Comparison of ENCODE assay signal across 22 cellular contexts in genomic region chr6:158316022-158316421, GRCh38. TPM values are rescaled to one million over a fixed set of nuclear protein-coding genes. Genes with fewer than 3 reads are reported as not detected.
DNase-seq lines count a peak whose midpoint lies in the region; ATAC-seq and TF ChIP-seq lines count a peak whose summit lies in the region.
"Had no signal": no experiment of that assay in that cellular context is flagged by ENCODE, and none has a peak within 500 bp of the region (broad histone marks: within the 10 kb centered on the region; RNA-seq: fewer than 3 reads in every experiment).

No MANE protein-coding gene starts in this region.

- peaks cover 58% of the 10 kb centered on the region for H3K79me2 ChIP-seq in SK-N-SH (ENCODE audit: insufficient read depth)

- peaks cover 4% of the 10 kb centered on the region; the same call in 1 of the 2 replicates for H4K20me1 ChIP-seq in SK-N-SH (ENCODE audit: insufficient read depth)

- no peak overlapping the region for H3K27ac ChIP-seq in SK-N-SH (ENCODE audit: low read depth in 2 of 2, low read length in 1 of 2)
- H3K27ac ChIP-seq: 22Rv1, adrenal gland, coronary artery, lower lobe of right lung, SJCRH30, skin epidermis, thoracic aorta had no signal

- no peak for TF ChIP-seq EP300 in SK-N-SH (IDR thresholded peaks at IDR 0.05; ENCODE audit: borderline replicate concordance in 1 of 2, low read depth in 1 of 2, low read length in 1 of 2)

- H3K36me3 ChIP-seq in SK-N-SH (replicated peaks in 1 of 2; ENCODE audit: control insufficient read depth in 1 of 2, insufficient read depth in 2 of 2, low read length in 1 of 2) (peaks cover 22 to 38% of the 10 kb centered on the region in 2 experiments), BE2C (peaks cover 36% of the 10 kb centered on the region)
- H3K36me3 ChIP-seq: adrenal gland had no signal

- H3K9me3 ChIP-seq in SK-N-SH: no peaks in the 10 kb centered on the region
- H3K9me3 ChIP-seq in BE2C: peaks cover 3% of the 10 kb centered on the region; the same call in 1 of the 2 replicates
- H3K9me3 ChIP-seq: adrenal gland, lower lobe of right lung, SJCRH30 had no signal

- no peaks in the 10 kb centered on the region for H3F3A ChIP-seq in SK-N-SH (replicated peaks; ENCODE audit: insufficient read depth)

- H3K4me1 ChIP-seq in SK-N-SH (ENCODE audit: control insufficient read depth in 1 of 2, insufficient read depth in 2 of 2, low read depth in 1 of 2, low read length in 1 of 2) (peaks cover 0 to 2% of the 10 kb centered on the region in 2 experiments; a peak in 3 of 4 replicates), BE2C (0 out of 2 replicates have a peak, but pooled peaks cover 3% of the 10 kb centered on the region)
- H3K4me1 ChIP-seq: adrenal gland, lower lobe of right lung had no signal

- no peak overlapping the region for H2AFZ ChIP-seq in SK-N-SH (ENCODE audit: low read depth)

- H3K4me3 ChIP-seq in SK-N-SH (ENCODE audit: low read depth in 2 of 2, low read length in 1 of 2) (no peak overlapping the region), BE2C (ENCODE audit: low read depth, low read length) (no peak overlapping the region)
- H3K4me3 ChIP-seq: adrenal gland, coronary artery, lower lobe of right lung, SJCRH30, skin epidermis, thoracic aorta had no signal

- H3K4me2 ChIP-seq in SK-N-SH: no peak overlapping the region

- no peaks in the 10 kb centered on the region for H3K9me2 ChIP-seq in SK-N-SH

- ATAC-seq in SK-N-SH treated with all-trans-retinoic acid at 6 μM for 48 hours: no peak
- peak; percentile 59 for ATAC-seq in esophagus mucosa
- no peak for ATAC-seq in HG03039 (IDR thresholded peaks at IDR 0.05; ENCODE audit: unreplicated experiment)
- ATAC-seq: lower lobe of right lung; stimulated activated naive CD8-positive, alpha-beta T cell treated with anti-CD3 and anti-CD28 coated beads, Interleukin-15, Interleukin-2, amounts not matched to agents 100 U/mL and 50 U/mL, for 24 hours had no signal

- CTCF ChIA-PET in SK-N-SH (lab: Yijun Ruan, JAX): no interaction called here

- POLR2A ChIA-PET in SK-N-SH (lab: Yijun Ruan, JAX): no interaction called here

- H3K27me3 ChIP-seq in SK-N-SH (ENCODE audit: insufficient read depth) (no peaks in the 10 kb centered on the region), BE2C (no peaks in the 10 kb centered on the region)
- H3K27me3 ChIP-seq: adrenal gland, SJCRH30 had no signal

- TF ChIP-seq CTCF in SK-N-SH (IDR thresholded peaks at IDR 0.05): no peak
- no peak for TF ChIP-seq CTCF in BE2C (IDR thresholded peaks at IDR 0.05; ENCODE audit: low read depth, low read length)

- no peak overlapping the region for H3K9ac ChIP-seq in SK-N-SH

- DNase-seq in SK-N-SH: no peak
- peak; percentile 41 for DNase-seq in amniotic epithelial cell (ENCODE audit: low read depth)
- DNase-seq in NCI-H1930 (lab: John Stamatoyannopoulos, UW): no peak
- DNase-seq in BE2C: no peak
- no peak for DNase-seq in NCI-H82 (lab: John Stamatoyannopoulos, UW)
- DNase-seq: activated CD4-positive, alpha-beta T cell treated with anti-CD3 and anti-CD28 coated beads, Interleukin-2, amount 50 U/mL, for 48 hours; activated naive CD4-positive, alpha-beta T cell treated with anti-CD3 and anti-CD28 coated beads for 36 hours; adrenal gland; HCEC 1CT; KG1; lower lobe of right lung; NCI-H1417 treated with DMSO at 0.1 percent for 48 hours; SJCRH30; stimulated activated naive CD8-positive, alpha-beta T cell treated with anti-CD3 and anti-CD28 coated beads, Interleukin-15, Interleukin-2, amounts not matched to agents 100 U/mL and 50 U/mL, for 24 hours; T-helper 1 cell had no signal

- 66% methylated on average over 3 of the region's 3 CpGs for WGBS in SK-N-SH (ENCODE audit: low lambda C conversion rate)

- no peak for TF ChIP-seq RAD21 in SK-N-SH (IDR thresholded peaks at IDR 0.05; ENCODE audit: low read length)

TF ChIP-seq in SK-N-SH treated with all-trans-retinoic acid at 6 μM for 48 hours, 23 proteins besides CTCF, POLR2A, EP300 and RAD21:
- TF ChIP-seq ZNF70 (CRISPR knock-in tag; IDR thresholded peaks at IDR 0.05) (no peak), ISL1 (CRISPR knock-in tag; IDR thresholded peaks at IDR 0.05) (peak; percentile 32; the same call in 1 of the 2 replicates)

TF ChIP-seq in SK-N-SH, 30 proteins besides CTCF, POLR2A, EP300 and RAD21:
- TF ChIP-seq POLR2AphosphoS5 (IDR thresholded peaks at IDR 0.05; ENCODE audit: low read depth, low read length) (no peak), NFIC (IDR thresholded peaks at IDR 0.05; ENCODE audit: borderline replicate concordance) (no peak), TCF12 (IDR thresholded peaks at IDR 0.05) (no peak), TEAD4 (IDR thresholded peaks at IDR 0.05; ENCODE audit: borderline replicate concordance, insufficient read depth) (no peak), MEF2A (IDR thresholded peaks at IDR 0.05; ENCODE audit: borderline replicate concordance, low read depth) (no peak), EZH2phosphoT487 (IDR thresholded peaks at IDR 0.05; ENCODE audit: borderline replicate concordance, low read depth) (no peak), GATA2 (CRISPR knock-in tag; IDR thresholded peaks at IDR 0.05) (no peak)

RNA-seq across cellular contexts. Expression of gene TULP4, which starts 3.8 kb away (rescaled TPM):
- 5.9 and 6.2 TPM in 2 replicates for polyA plus RNA-seq in SK-N-SH (2012; rRNA removed)
- 5.8 and 7.1 TPM in 2 replicates for polyA plus RNA-seq in SK-N-SH (2012; cell fraction: cytosol; rRNA removed)
- 6.9 and 7.7 TPM in 2 replicates for polyA plus RNA-seq in SK-N-SH (2012; cell fraction: nucleus; rRNA removed)
- 35.6 TPM for total RNA-seq in esophagus mucosa
- polyA plus RNA-seq in BE2C (2012; ENCODE audit: insufficient read depth, insufficient read length, low read depth): 12.3 TPM
